Comparison of ENCODE assay signal across 8 cellular contexts in genomic region chr13:101626925-101627555, GRCh38.
A peak's percentile ranks its signal among the peaks of the same experiment; 100 is the strongest.
DNase-seq lines count a peak whose midpoint lies in the region; ATAC-seq and TF ChIP-seq lines count a peak whose summit lies in the region.

No MANE protein-coding gene starts in this region.

- H3K27me3 ChIP-seq in MG63 (no peaks in the 10 kb centered on the region), neuronal stem cell (ENCODE audit: control insufficient read depth in 3 of 3, insufficient read depth in 3 of 3, low read depth in 1 of 3, low read length in 3 of 3) (no peaks in the 10 kb centered on the region)

- no peaks in the 10 kb centered on the region for H3K36me3 ChIP-seq in MG63
- no peaks in the 10 kb centered on the region for H3K36me3 ChIP-seq in neuronal stem cell (replicated peaks in 1 of 2; ENCODE audit: control insufficient read depth in 2 of 2, insufficient read depth in 2 of 2, low read length in 2 of 2)

- H2BK12ac ChIP-seq in neuronal stem cell (ENCODE audit: low read length): no peak overlapping the region

- H3K14ac ChIP-seq in neuronal stem cell (ENCODE audit: low read length): no peak overlapping the region

- no peak overlapping the region for H2BK120ac ChIP-seq in neuronal stem cell (ENCODE audit: low read depth, low read length)

- H3K27ac ChIP-seq in neuronal stem cell (replicated peaks; ENCODE audit: low read length): no peak overlapping the region

- H2AFZ ChIP-seq in neuronal stem cell (ENCODE audit: low read length): peak overlapping the region; percentile 3

- H3K9ac ChIP-seq in neuronal stem cell (ENCODE audit: low read depth, low read length, poor library complexity): no peak overlapping the region

- H3K4me2 ChIP-seq in neuronal stem cell (ENCODE audit: insufficient read depth, low read length, poor library complexity, severe bottlenecking): no peak overlapping the region

- H3K18ac ChIP-seq in neuronal stem cell (ENCODE audit: low read length): no peak overlapping the region

- peak; percentile 86 for ATAC-seq in GM21737 (IDR thresholded peaks at IDR 0.05; ENCODE audit: unreplicated experiment)

- H3K4me3 ChIP-seq in MG63: peak overlapping the region; percentile 43
- no peak overlapping the region for H3K4me3 ChIP-seq in astrocyte of the spinal cord (ENCODE audit: low read depth, low read length)
- H3K4me3 ChIP-seq in neuronal stem cell (ENCODE audit: low read length in 2 of 2): no peak overlapping the region

- no peak overlapping the region for H2BK15ac ChIP-seq in neuronal stem cell (ENCODE audit: low read length)

- no peak overlapping the region for H4K91ac ChIP-seq in neuronal stem cell (ENCODE audit: low read depth, low read length, poor library complexity)

- no peak overlapping the region for H4K8ac ChIP-seq in neuronal stem cell (ENCODE audit: low read depth, low read length)

- H3K4me1 ChIP-seq in neuronal stem cell (ENCODE audit: control insufficient read depth in 2 of 2, insufficient read depth in 1 of 2, low read depth in 1 of 2, low read length in 2 of 2): peaks cover 0 to 3% of the 10 kb centered on the region in 2 donors

- H3K9me3 ChIP-seq in MG63 (no peaks in the 10 kb centered on the region), neuronal stem cell (replicated peaks in 1 of 2; ENCODE audit: control insufficient read depth in 2 of 2, insufficient read depth in 1 of 2, low read depth in 1 of 2, low read length in 2 of 2) (no peaks in the 10 kb centered on the region)

- TF ChIP-seq CTCF in astrocyte of the spinal cord (IDR thresholded peaks at IDR 0.05; ENCODE audit: low read depth, low read length): no peak

- no CpG with 5 or more reads among the region's 4 CpGs for WGBS in neuronal stem cell (ENCODE audit: extremely low coverage in 2 of 2, insufficient read length in 2 of 2, insufficient replicate concordance in 1 of 2), 2 donors

- in situ Hi-C loops in astrocyte of the spinal cord (cut with HindIII; ENCODE audit: low sequenced_read_pairs): no loop called here

- no peak overlapping the region for H2BK5ac ChIP-seq in neuronal stem cell (ENCODE audit: low read length)

- no peak overlapping the region for H3K23ac ChIP-seq in neuronal stem cell (ENCODE audit: low read depth, low read length, poor library complexity)

- no peak overlapping the region for H2AK5ac ChIP-seq in neuronal stem cell (ENCODE audit: low read depth, low read length)

- DNase-seq in DMS79 treated with DMSO at 0.1 percent for 48 hours (lab: John Stamatoyannopoulos, UW): peak; percentile 43
- no peak for DNase-seq in DMS79 (lab: John Stamatoyannopoulos, UW)
- peak; percentile 23 for DNase-seq in MG63
- peak; percentile 41 for DNase-seq in astrocyte of the spinal cord (ENCODE audit: low read depth, low spot score)
- DNase-seq in neuronal stem cell (ENCODE audit: low spot score): no peak
- no peak for DNase-seq in NCI-H2029 (lab: John Stamatoyannopoulos, UW)
- no peak for DNase-seq in NCI-H2227 (lab: John Stamatoyannopoulos, UW; ENCODE audit: unreplicated experiment)

- no peak overlapping the region for H3K4ac ChIP-seq in neuronal stem cell (ENCODE audit: low read length)

- H3K79me1 ChIP-seq in neuronal stem cell (ENCODE audit: low read depth, low read length): no peaks in the 10 kb centered on the region

Comparison
In these comparisons a context has a peak if more than half of its experiments do, and no peak if none do; other contexts are left out.
1. DNase-seq: peak in DMS79 treated with DMSO at 0.1 percent for 48 hours (single experiment), MG63 (single experiment) and astrocyte of the spinal cord (single experiment); none in DMS79 (single experiment), neuronal stem cell (single experiment), NCI-H2029 (single experiment) and NCI-H2227 (single experiment).